ENCODE assay signal across 24 cellular contexts in genomic region chr12:104237930-104238329, GRCh38. TPM values are rescaled to one million over a fixed set of nuclear protein-coding genes. Genes with fewer than 3 reads are reported as not detected.
DNase-seq lines count a peak whose midpoint lies in the region; ATAC-seq, FAIRE-seq and TF ChIP-seq lines count a peak whose summit lies in the region.
"Had no signal": no experiment of that assay in that cellular context is flagged by ENCODE, and none has a peak within 500 bp of the region (broad histone marks: within the 10 kb centered on the region; RNA-seq: fewer than 3 reads in every experiment).

No MANE protein-coding gene starts in this region.

- no peak for TF ChIP-seq RAD21 in HepG2 (CRISPR knock-in tag; IDR thresholded peaks at IDR 0.05)

- intact Hi-C loops in HepG2 (cut with micrococcal nuclease; ENCODE audit: unreplicated experiment), result no loop called here
- intact Hi-C loops in right lobe of liver (cut with DNase I), result no loop called here
- intact Hi-C loops in OCI-LY7 (cut with micrococcal nuclease; ENCODE audit: unreplicated experiment), result no loop called here

- no peak for TF ChIP-seq POLR2A in HepG2 (IDR thresholded peaks at IDR 0.05; ENCODE audit: insufficient read depth in 1 of 2, low read depth in 2 of 2, low read length in 2 of 2)
- TF ChIP-seq POLR2A in right lobe of liver (IDR thresholded peaks at IDR 0.05), result no peak

- H2AFZ ChIP-seq in HepG2 (ENCODE audit: low read length), result no peak overlapping the region
- no peak overlapping the region for H2AFZ ChIP-seq in OCI-LY7 (ENCODE audit: low read length)

- CTCF ChIA-PET in HepG2 (lab: Yijun Ruan, JAX; ENCODE audit: low intra/inter-chr PET ratio, low total read pairs), result no interaction called here
- CTCF ChIA-PET in OCI-LY7 (lab: Charles Lee; ENCODE audit: unreplicated experiment), result no interaction called here

- H3K27me3 ChIP-seq in HepG2 (ENCODE audit: control insufficient read depth in 1 of 2, insufficient read depth in 2 of 2, low read length in 2 of 2) (peaks cover 0 to 8% of the 10 kb centered on the region in 2 experiments; a peak in 1 of 5 replicates), right lobe of liver (no peaks in the 10 kb centered on the region)
- H3K27me3 ChIP-seq: BE2C, BLaER1 had no signal

- ATAC-seq in HepG2 (no peak), right lobe of liver (no peak)
- ATAC-seq: GM12878 had no signal

- H3K4me3 ChIP-seq in HepG2 (replicated peaks in 1 of 3; ENCODE audit: insufficient read depth in 1 of 3, low read depth in 2 of 3, low read length in 3 of 3) (no peak overlapping the region), right lobe of liver (no peak overlapping the region), OCI-LY7 (ENCODE audit: low read depth, low read length, poor library complexity, severe bottlenecking) (no peak overlapping the region)
- H3K4me3 ChIP-seq: BLaER1, GM12878 had no signal

- TF ChIP-seq CTCF in HepG2 (CRISPR knock-in tag; IDR thresholded peaks at IDR 0.05), result no peak
- TF ChIP-seq CTCF in right lobe of liver (IDR thresholded peaks at IDR 0.05), result no peak
- TF ChIP-seq CTCF in OCI-LY7 (conservative IDR thresholded peaks at IDR 0.05; ENCODE audit: low read length), result no peak

- H3K9ac ChIP-seq in HepG2 (ENCODE audit: insufficient read depth, low read depth, low read length), result no peak overlapping the region
- H3K9ac ChIP-seq: BLaER1 had no signal

- H3K36me3 ChIP-seq in HepG2 (replicated peaks in 1 of 2; ENCODE audit: control insufficient read depth in 1 of 2, insufficient read depth in 2 of 2, low read length in 2 of 2) (no peaks in the 10 kb centered on the region), right lobe of liver (no peaks in the 10 kb centered on the region), OCI-LY7 (ENCODE audit: insufficient read depth, low read length) (no peaks in the 10 kb centered on the region)
- H3K36me3 ChIP-seq: BE2C, BLaER1 had no signal

- in situ Hi-C loops in HepG2 (cut with HindIII; ENCODE audit: extremely low pct_ligation_motif_present, low pct_unique_long_range_greater_than_20kb), result no loop called here

- POLR2A ChIA-PET in HepG2 (lab: Yijun Ruan, JAX) (no interaction called here), OCI-LY7 (lab: Charles Lee) (interaction anchor here (1.3 kb wide), 1 partner anchor 46 kb away, joined by 5 read pairs; no protein-coding TSS in a partner anchor)

- H3K4me1 ChIP-seq in HepG2 (ENCODE audit: insufficient read depth, low read length), result no peaks in the 10 kb centered on the region
- no peaks in the 10 kb centered on the region for H3K4me1 ChIP-seq in right lobe of liver
- H3K4me1 ChIP-seq in OCI-LY7 (ENCODE audit: insufficient read depth, low read length, poor library complexity, severe bottlenecking), result no peaks in the 10 kb centered on the region
- H3K4me1 ChIP-seq: BE2C, BLaER1 had no signal

- H3K9me3 ChIP-seq in HepG2 (ENCODE audit: low read length), result peaks cover 23% of the 10 kb centered on the region
- peaks cover 0 to 16% (median 0%) of the 10 kb centered on the region in 4 donors for H3K9me3 ChIP-seq in right lobe of liver
- H3K9me3 ChIP-seq in OCI-LY7 (ENCODE audit: low read length), result peaks cover 18% of the 10 kb centered on the region; the same call in 1 of the 2 replicates
- H3K9me3 ChIP-seq: BE2C had no signal

- H3K4me2 ChIP-seq in HepG2 (ENCODE audit: low read depth, low read length) (no peak overlapping the region), OCI-LY7 (ENCODE audit: low read length) (0 out of 2 replicates have a peak overlapping the region, but pooled peaks have one; percentile 16)
- H3K4me2 ChIP-seq: BLaER1 had no signal

- no peaks in the 10 kb centered on the region for H3K9me2 ChIP-seq in OCI-LY7 (ENCODE audit: insufficient read depth, low read length)

- WGBS in HepG2 (ENCODE audit: low lambda C conversion rate), result 28% methylated on average over 8 of the region's 8 CpGs
- WGBS in right lobe of liver (ENCODE audit: insufficient coverage, low coverage, low lambda C conversion rate, missing lambda C conversion rate), result 84% methylated on average over 8 of the region's 8 CpGs

- H3K27ac ChIP-seq in HepG2 (ENCODE audit: extremely low read length, insufficient read depth, low read length) (no peak overlapping the region), right lobe of liver (no peak overlapping the region), OCI-LY7 (ENCODE audit: low read depth, low read length, poor library complexity, severe bottlenecking) (no peak overlapping the region)
- H3K27ac ChIP-seq: 22Rv1, BLaER1 had no signal

- H4K20me1 ChIP-seq in HepG2 (ENCODE audit: insufficient read depth, low read length) (no peaks in the 10 kb centered on the region), OCI-LY7 (ENCODE audit: insufficient read depth, low read length) (no peaks in the 10 kb centered on the region)
- H4K20me1 ChIP-seq: BLaER1 had no signal

- H3K79me2 ChIP-seq in HepG2 (ENCODE audit: insufficient read depth, low read length) (no peaks in the 10 kb centered on the region), OCI-LY7 (ENCODE audit: insufficient read depth, low read depth, low read length) (no peaks in the 10 kb centered on the region)

- DNase-seq in HepG2 (ENCODE audit: low spot score), result no peak
- DNase-seq in right lobe of liver, result no peak
- no peak for DNase-seq in OCI-LY7 (ENCODE audit: low spot score)
- DNase-seq in T-helper 2 cell, result no peak
- no peak for DNase-seq in NCI-H69 (lab: John Stamatoyannopoulos, UW)
- DNase-seq: ACHN; BE2C; C1 segment of cervical spinal cord; CD4-positive, alpha-beta memory T cell; CD4-positive, CD25-positive, alpha-beta regulatory T cell; CD8-positive, alpha-beta memory T cell; COR-L47; DMS 273 treated with DMSO at 0.1 percent for 48 hours; DMS153; DMS53; DMS79; DND-41; EL; GDM1 had no signal

- no TSS peak for BruUV-seq in HepG2 (replicated peaks; lab: Mats Ljungman, UMichigan)
- no TSS peak for BruUV-seq in OCI-LY7 (replicated peaks; lab: Mats Ljungman, UMichigan)

- FAIRE-seq in HepG2 (lab: Jason Lieb, UNC), result no peak
- FAIRE-seq: GM12878, GM12892, GM18507 had no signal

- TF ChIP-seq EP300 in HepG2 (IDR thresholded peaks at IDR 0.05; ENCODE audit: low read depth in 2 of 2, low read length in 2 of 2) (no peak), HepG2 (CRISPR knock-in tag; IDR thresholded peaks at IDR 0.05; ENCODE audit: borderline replicate concordance) (no peak)

TF ChIP-seq in HepG2, 621 proteins besides CTCF, POLR2A, EP300 and RAD21:
- TF ChIP-seq BATF2 (CRISPR knock-in tag; IDR thresholded peaks at IDR 0.05) (no peak), MAFF (IDR thresholded peaks at IDR 0.05; ENCODE audit: low read depth, low read length) (peak; percentile 74), ZNF598 (CRISPR knock-in tag; IDR thresholded peaks at IDR 0.05; ENCODE audit: borderline replicate concordance) (no peak), MAFK (conservative IDR thresholded peaks at IDR 0.05 in 1 of 2, IDR thresholded peaks at IDR 0.05 in 1 of 2; ENCODE audit: low read length in 2 of 2) (peak; percentile 46 to 83; a peak in 3 of 4 replicates)

RNA-seq across cellular contexts. Expression of gene TXNRD1, which starts 22.4 kb away (rescaled TPM):
- total RNA-seq in HepG2 (2016; rRNA removed; fragmentation: Illumina TruSeq; extraction: Trizol) (190 and 310 TPM in 2 replicates), right lobe of liver (100 to 1,000 TPM in 2 of 6 experiments, 10 to 100 TPM in 4; 40.3 to 153 (median 74.5) TPM), OCI-LY7 (2022) (108 and 117 TPM in 2 replicates)
- 19.9 and 20.1 TPM in 2 replicates for total RNA-seq in HepG2 (2016; cell fraction: cytosol; rRNA removed; fragmentation: Illumina TruSeq; extraction: Trizol; ENCODE audit: low read depth)
- total RNA-seq in HepG2 (2016; cell fraction: insoluble cytoplasmic fraction; rRNA removed; fragmentation: Illumina TruSeq; extraction: Trizol), result 196 and 299 TPM in 2 replicates
- total RNA-seq in HepG2 (2016; cell fraction: membrane; rRNA removed; fragmentation: Illumina TruSeq; extraction: Trizol), result 56.9 and 67.1 TPM in 2 replicates
- 136 and 137 TPM in 2 replicates for total RNA-seq in HepG2 (2016; cell fraction: nucleus; rRNA removed; fragmentation: Illumina TruSeq; extraction: Trizol)
- polyA plus RNA-seq in HepG2 (2011; rRNA removed), result 54.0 and 56.7 TPM in 2 replicates
- polyA plus RNA-seq in HepG2 (2011; cell fraction: cytosol; rRNA removed), result 49.7 and 55.5 TPM in 2 replicates
- polyA plus RNA-seq in HepG2 (2011; cell fraction: nucleus; rRNA removed), result 34.5 and 36.8 TPM in 2 replicates
- 71.7 and 123 TPM in 2 replicates for polyA plus RNA-seq in HepG2 (2012)
- polyA plus RNA-seq in HepG2 (2016; cell fraction: cytosol; fragmentation: Illumina TruSeq; extraction: Trizol; ENCODE audit: low read depth), result 5.1 and 5.7 TPM in 2 replicates
- polyA plus RNA-seq in HepG2 (2016; cell fraction: insoluble cytoplasmic fraction; fragmentation: Illumina TruSeq; extraction: Trizol; ENCODE audit: low read depth), result 169 and 189 TPM in 2 replicates
- polyA plus RNA-seq in HepG2 (2016; cell fraction: membrane; fragmentation: Illumina TruSeq; extraction: Trizol; ENCODE audit: low read depth), result 20.5 and 20.8 TPM in 2 replicates
- 62.2 and 73.4 TPM in 2 replicates for polyA plus RNA-seq in HepG2 (2016; cell fraction: nucleus; fragmentation: Illumina TruSeq; extraction: Trizol; ENCODE audit: insufficient read depth, low read depth)
- polyA minus RNA-seq in HepG2 (2011; rRNA and poly(A)+ RNA removed; ENCODE audit: low replicate concordance), result 180 and 1,112 TPM in 2 replicates
- polyA minus RNA-seq in HepG2 (2011; cell fraction: cytosol; rRNA and poly(A)+ RNA removed), result 31.5 and 40.6 TPM in 2 replicates
- polyA minus RNA-seq in HepG2 (2011; cell fraction: nucleus; rRNA and poly(A)+ RNA removed), result 141 and 142 TPM in 2 replicates
- total RNA-seq in OCI-LY7 (2014; rRNA removed; shearing (Covaris generic)), result 132 and 140 TPM in 2 replicates
